Comparison of ENCODE assay signal across 8 cellular contexts in genomic region chr15:22980189-22981136, GRCh38.
DNase-seq lines count a peak whose midpoint lies in the region; ATAC-seq and TF ChIP-seq lines count a peak whose summit lies in the region.

Gene CYFIP1, minus strand, starts transcription at chr15:22980368. Its CDS starts 33,083 bp downstream, at chr15:22947285.

- H3K36me3 ChIP-seq in adipocyte (ENCODE audit: control insufficient read depth, insufficient read depth, low read length, severe bottlenecking) = no peaks in the 10 kb centered on the region
- no peaks in the 10 kb centered on the region for H3K36me3 ChIP-seq in neutrophil

- no peaks in the 10 kb centered on the region for H3K27me3 ChIP-seq in adipocyte (replicated peaks; ENCODE audit: control insufficient read depth, insufficient read depth, low read length)
- peaks cover 75% of the 10 kb centered on the region for H3K27me3 ChIP-seq in neutrophil

- H3K4me1 ChIP-seq in adipocyte (ENCODE audit: control insufficient read depth, insufficient read depth, low read length) = peaks cover 12% of the 10 kb centered on the region
- H3K4me1 ChIP-seq in neutrophil (ENCODE audit: control insufficient read depth in 1 of 2, insufficient read depth in 1 of 2, low read depth in 1 of 2, low read length in 1 of 2) = peaks cover 16 to 25% of the 10 kb centered on the region in 2 experiments

- H3K4me3 ChIP-seq in adipocyte (ENCODE audit: low read length) = peak within 1 kb of the TSS; percentile 99
- H3K4me3 ChIP-seq in neutrophil (ENCODE audit: low read depth in 1 of 2, low read length in 1 of 2) = peak within 1 kb of the TSS; percentile 47 to 62

- DNase-seq in Ammon's horn (ENCODE audit: low spot score) = peak; percentile 69
- peak; percentile 62 for DNase-seq in NCI-H748 (lab: John Stamatoyannopoulos, UW; ENCODE audit: unreplicated experiment)
- peak; percentile 95 for DNase-seq in adipocyte (ENCODE audit: low read depth)
- peak in 40 of 42 donors; percentile 36 to 87 (median 65) for DNase-seq in head of caudate nucleus
- DNase-seq in activated gamma-delta T cell (lab: John Stamatoyannopoulos, UW) = no peak

- peak within 1 kb of the TSS; percentile 91 for H3K9ac ChIP-seq in adipocyte (ENCODE audit: low read length)

- H3K27ac ChIP-seq in neutrophil = no peak within 1 kb of the TSS

- no peak for TF ChIP-seq CTCF in neutrophil (IDR thresholded peaks at IDR 0.05)

- H3K9me3 ChIP-seq in adipocyte (ENCODE audit: control insufficient read depth, low read length) = no peaks in the 10 kb centered on the region
- H3K9me3 ChIP-seq in neutrophil = no peaks in the 10 kb centered on the region

- intact Hi-C loops in head of caudate nucleus (cut with DNase I) = no loop called here

- ATAC-seq in GM18517 (IDR thresholded peaks at IDR 0.05; ENCODE audit: unreplicated experiment) (peak; percentile 51), HG03066 (IDR thresholded peaks at IDR 0.05; ENCODE audit: low read depth, unreplicated experiment) (peak; percentile 60)
